In the genomic region with DNA sequence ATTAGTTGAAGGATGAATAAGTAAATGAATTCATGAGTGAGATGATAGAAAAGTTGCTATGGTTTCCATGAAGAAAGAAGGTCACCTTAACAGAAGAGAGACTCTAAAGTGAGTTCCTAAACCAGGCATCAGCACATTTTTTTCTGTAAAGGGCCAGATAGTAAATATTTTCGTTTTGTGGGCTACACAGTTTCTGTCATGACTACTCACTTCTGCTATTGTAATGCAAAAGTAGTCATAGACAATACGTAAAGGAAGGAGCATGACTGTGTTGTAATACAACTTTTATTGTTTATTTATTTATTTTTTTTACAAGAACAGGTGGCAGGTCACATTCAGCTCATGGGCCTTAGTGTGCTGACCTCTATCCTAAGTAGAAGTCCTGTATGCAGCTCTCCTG, we compare ENCODE assay signal across 16 cellular contexts.
DNase-seq lines count a peak whose midpoint lies in the region; ATAC-seq and TF ChIP-seq lines count a peak whose summit lies in the region.
"Had no signal": no experiment of that assay in that cellular context is flagged by ENCODE, and none has a peak within 500 bp of the region (broad histone marks: within the 10 kb centered on the region; RNA-seq: fewer than 3 reads in every experiment).

No MANE protein-coding gene starts in this region.

- in situ Hi-C loops in GM23248 (cut with MboI), result no loop called here

- no peaks in the 10 kb centered on the region for H3K9me3 ChIP-seq in GM23248 (ENCODE audit: low read depth)
- H3K9me3 ChIP-seq in mucosa of descending colon, result no peaks in the 10 kb centered on the region
- H3K9me3 ChIP-seq: tibial artery had no signal

- H4K5ac ChIP-seq in mesendoderm (ENCODE audit: low read length), result no peak overlapping the region

- H2BK5ac ChIP-seq in mesendoderm (ENCODE audit: low read length), result no peak overlapping the region

- H4K8ac ChIP-seq in mesendoderm (ENCODE audit: low read depth, low read length), result no peak overlapping the region

- TF ChIP-seq CTCF in mucosa of descending colon (IDR thresholded peaks at IDR 0.05), result no peak

- H2BK120ac ChIP-seq in mesendoderm (ENCODE audit: low read depth, low read length), result no peak overlapping the region

- H3F3A ChIP-seq in GM23248 (ENCODE audit: insufficient read depth), result no peaks in the 10 kb centered on the region

- H3K9ac ChIP-seq in GM23248, result no peak overlapping the region
- H3K9ac ChIP-seq in mesendoderm (ENCODE audit: low read length), result no peak overlapping the region

- peak; percentile 51 for ATAC-seq in GM19463 (IDR thresholded peaks at IDR 0.05; ENCODE audit: unreplicated experiment)
- ATAC-seq in HG03442 (IDR thresholded peaks at IDR 0.05; ENCODE audit: unreplicated experiment), result peak; percentile 52
- ATAC-seq in mucosa of descending colon, result peak; percentile 18
- ATAC-seq in GM19035 (IDR thresholded peaks at IDR 0.05; ENCODE audit: unreplicated experiment), result no peak
- ATAC-seq: SK-N-SH treated with all-trans-retinoic acid at 6 μM for 48 hours had no signal

- no peak overlapping the region for H3K18ac ChIP-seq in mesendoderm (ENCODE audit: low read length)

- H3K27ac ChIP-seq in GM23248 (no peak overlapping the region), mesendoderm (ENCODE audit: low read depth, low read length) (no peak overlapping the region)
- H3K27ac ChIP-seq: tibial artery, WERI-Rb-1 had no signal

- H3K36me3 ChIP-seq in GM23248 (ENCODE audit: low read depth), result no peaks in the 10 kb centered on the region
- no peaks in the 10 kb centered on the region for H3K36me3 ChIP-seq in mucosa of descending colon (ENCODE audit: low read depth)
- no peaks in the 10 kb centered on the region for H3K36me3 ChIP-seq in mesendoderm (ENCODE audit: control insufficient read depth, insufficient read depth, low read length)
- H3K36me3 ChIP-seq: tibial artery, WERI-Rb-1 had no signal

- no peak overlapping the region for H2AFZ ChIP-seq in GM23248

- no peaks in the 10 kb centered on the region for H3K79me1 ChIP-seq in mesendoderm (ENCODE audit: low read length)

- no peaks in the 10 kb centered on the region for H3K9me2 ChIP-seq in GM23248 (ENCODE audit: insufficient read depth)

- H2AK5ac ChIP-seq in mesendoderm (ENCODE audit: low read length), result no peak overlapping the region

- WGBS in GM23248 (ENCODE audit: low coverage in 1 of 2, low lambda C conversion rate in 2 of 2, missing lambda C conversion rate in 2 of 2), 2 experiments, result 44 to 48% methylated on average over 2 of the region's 2 CpGs
- no CpG with 5 or more reads among the region's 2 CpGs for WGBS in mesendoderm (ENCODE audit: extremely low coverage, insufficient coverage, low lambda C conversion rate)

- H3K23ac ChIP-seq in mesendoderm (ENCODE audit: low read length), result no peak overlapping the region

- no peak overlapping the region for H3K4me2 ChIP-seq in GM23248 (ENCODE audit: unreplicated experiment)
- no peak overlapping the region for H3K4me2 ChIP-seq in mesendoderm (ENCODE audit: low read length)

- peak; percentile 17 for DNase-seq in GM23248
- no peak for DNase-seq in mucosa of descending colon
- DNase-seq in NOMO-1 treated with dmso at 0.1 percent for 144 hours (lab: John Stamatoyannopoulos, UW; ENCODE audit: unreplicated experiment), result no peak
- no peak for DNase-seq in mesendoderm
- DNase-seq: activated CD4-positive, alpha-beta T cell treated with anti-CD3 and anti-CD28 coated beads, Interleukin-2, amount 50 U/mL, for 48 hours; activated effector memory CD4-positive, alpha-beta T cell treated with Interleukin-2 at 50 U/mL for 16 hours; CD4-positive, CD25-positive, alpha-beta regulatory T cell; effector memory CD4-positive, alpha-beta T cell; NCI-H69; nucleus accumbens; tibial artery; WERI-Rb-1 had no signal

- no peaks in the 10 kb centered on the region for H3K4me1 ChIP-seq in GM23248 (ENCODE audit: insufficient read depth)
- no peaks in the 10 kb centered on the region for H3K4me1 ChIP-seq in mucosa of descending colon (ENCODE audit: low read depth)
- peaks cover 2% of the 10 kb centered on the region for H3K4me1 ChIP-seq in mesendoderm (ENCODE audit: control insufficient read depth, low read depth, low read length)
- H3K4me1 ChIP-seq: tibial artery had no signal

- H3K79me2 ChIP-seq in GM23248 (ENCODE audit: insufficient read depth) (no peaks in the 10 kb centered on the region), mesendoderm (ENCODE audit: control insufficient read depth, insufficient read depth, low read length) (no peaks in the 10 kb centered on the region)

- H3K27me3 ChIP-seq in GM23248 (replicated peaks; ENCODE audit: insufficient read depth) (no peaks in the 10 kb centered on the region), mesendoderm (ENCODE audit: insufficient read depth, low read length, poor library complexity) (no peaks in the 10 kb centered on the region)
- H3K27me3 ChIP-seq: tibial artery had no signal

- H3K4me3 ChIP-seq in GM23248 (no peak overlapping the region), mucosa of descending colon (no peak overlapping the region), mesendoderm (ENCODE audit: low read length) (no peak overlapping the region)
- H3K4me3 ChIP-seq: tibial artery had no signal

- H2BK15ac ChIP-seq in mesendoderm (replicated peaks; ENCODE audit: low read depth), result no peak overlapping the region

- intact Hi-C loops in mucosa of descending colon (cut with DNase I, micrococcal nuclease), result no loop called here

- no peaks in the 10 kb centered on the region for H4K20me1 ChIP-seq in GM23248 (ENCODE audit: insufficient read depth)

- H3K56ac ChIP-seq in mesendoderm (ENCODE audit: low read length), result no peak overlapping the region

- H3K4ac ChIP-seq in mesendoderm (ENCODE audit: low read depth, low read length), result no peak overlapping the region
